In the genomic region with DNA sequence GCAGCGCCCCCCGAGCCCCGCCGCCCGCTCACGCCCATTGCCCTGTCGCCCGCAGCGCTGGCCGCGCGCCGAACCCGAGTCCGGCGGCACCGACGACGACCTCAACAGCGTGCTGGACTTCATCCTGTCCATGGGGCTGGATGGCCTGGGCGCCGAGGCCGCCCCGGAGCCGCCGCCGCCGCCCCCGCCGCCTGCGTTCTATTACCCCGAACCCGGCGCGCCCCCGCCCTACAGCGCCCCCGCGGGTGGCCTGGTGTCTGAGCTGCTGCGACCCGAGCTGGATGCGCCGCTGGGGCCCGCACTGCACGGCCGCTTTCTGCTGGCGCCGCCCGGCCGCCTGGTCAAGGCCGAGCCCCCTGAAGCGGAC, we compare ENCODE assay signal across 8 cellular contexts.
DNase-seq lines count a peak whose midpoint lies in the region; TF ChIP-seq lines count a peak whose summit lies in the region.

No MANE protein-coding gene starts in this region.

- peak in 5 of 6 experiments; percentile 54 to 76 (median 68) for DNase-seq in stimulated activated naive CD4-positive, alpha-beta T cell (lab: John Stamatoyannopoulos, UW)
- no peak for DNase-seq in stimulated activated naive CD4-positive, alpha-beta T cell treated with Interleukin-2 at 50 U/mL for 16 hours (lab: John Stamatoyannopoulos, UW)
- DNase-seq in LNCaP clone FGC (ENCODE audit: low read depth): no peak
- peak; percentile 66 for DNase-seq in adipocyte (ENCODE audit: low read depth)
- DNase-seq in iPS DF 6.9 (ENCODE audit: low read depth, low spot score): no peak
- DNase-seq in stimulated activated CD4-positive, alpha-beta T cell treated with anti-CD3 and anti-CD28 coated beads, Interleukin-4, amount 100 ng/mL, for 1 hour: peak; percentile 48
- DNase-seq in OCI-M2 (lab: John Stamatoyannopoulos, UW; ENCODE audit: unreplicated experiment): no peak
- DNase-seq in SW480 (ENCODE audit: low spot score): no peak

- H3K9ac ChIP-seq in adipocyte (ENCODE audit: low read length): peak overlapping the region; percentile 78

- no CpG with 5 or more reads among the region's 52 CpGs for WGBS in iPS DF 6.9 (ENCODE audit: insufficient coverage, insufficient read length)

- H3K4me1 ChIP-seq in adipocyte (ENCODE audit: control insufficient read depth, insufficient read depth, low read length): peaks cover 21% of the 10 kb centered on the region
- peaks cover 4% of the 10 kb centered on the region; the same call in 1 of the 2 replicates for H3K4me1 ChIP-seq in iPS DF 6.9 (ENCODE audit: control insufficient read depth, insufficient read depth, low read length)

- H3K27ac ChIP-seq in iPS DF 6.9 (ENCODE audit: low read length): no peak overlapping the region

- 0 out of 2 replicates have a peak, but pooled peaks have one; percentile 25 for TF ChIP-seq CTCF in LNCaP clone FGC (IDR thresholded peaks at IDR 0.05; ENCODE audit: control insufficient read depth, extremely low read depth, insufficient read depth)

- H3K4me3 ChIP-seq in LNCaP clone FGC (ENCODE audit: low read depth, low read length) (peak overlapping the region; percentile 60), adipocyte (ENCODE audit: low read length) (peak overlapping the region; percentile 80), iPS DF 6.9 (ENCODE audit: low read length) (peak overlapping the region; percentile 53; the same call in 1 of the 2 replicates)

- H3K9me3 ChIP-seq in adipocyte (ENCODE audit: control insufficient read depth, low read length) (no peaks in the 10 kb centered on the region), iPS DF 6.9 (ENCODE audit: control insufficient read depth, insufficient read depth, low read length) (no peaks in the 10 kb centered on the region)

- no peaks in the 10 kb centered on the region for H3K27me3 ChIP-seq in adipocyte (replicated peaks; ENCODE audit: control insufficient read depth, insufficient read depth, low read length)
- H3K27me3 ChIP-seq in iPS DF 6.9 (ENCODE audit: control insufficient read depth, insufficient read depth, low read length): peaks cover 43% of the 10 kb centered on the region

- H3K36me3 ChIP-seq in adipocyte (ENCODE audit: control insufficient read depth, insufficient read depth, low read length, severe bottlenecking): no peaks in the 10 kb centered on the region
- H3K36me3 ChIP-seq in iPS DF 6.9 (ENCODE audit: control insufficient read depth, insufficient read depth, low read length): no peaks in the 10 kb centered on the region

Comparison
In these comparisons a context has a peak if more than half of its experiments do, and no peak if none do; other contexts are left out.
1. DNase-seq: peak in stimulated activated naive CD4-positive, alpha-beta T cell (5 of 6), adipocyte (single experiment) and stimulated activated CD4-positive, alpha-beta T cell treated with anti-CD3 and anti-CD28 coated beads, Interleukin-4, amount 100 ng/mL, for 1 hour (single experiment); none in stimulated activated naive CD4-positive, alpha-beta T cell treated with Interleukin-2 at 50 U/mL for 16 hours (single experiment), LNCaP clone FGC (single experiment), iPS DF 6.9 (single experiment), OCI-M2 (single experiment) and SW480 (single experiment).
2. Peak in every context shown above with its lines, with median percentiles within 50 percentile points of each other: H3K4me3 ChIP-seq.